ENCODE assay signal across 16 cellular contexts in the genomic region with DNA sequence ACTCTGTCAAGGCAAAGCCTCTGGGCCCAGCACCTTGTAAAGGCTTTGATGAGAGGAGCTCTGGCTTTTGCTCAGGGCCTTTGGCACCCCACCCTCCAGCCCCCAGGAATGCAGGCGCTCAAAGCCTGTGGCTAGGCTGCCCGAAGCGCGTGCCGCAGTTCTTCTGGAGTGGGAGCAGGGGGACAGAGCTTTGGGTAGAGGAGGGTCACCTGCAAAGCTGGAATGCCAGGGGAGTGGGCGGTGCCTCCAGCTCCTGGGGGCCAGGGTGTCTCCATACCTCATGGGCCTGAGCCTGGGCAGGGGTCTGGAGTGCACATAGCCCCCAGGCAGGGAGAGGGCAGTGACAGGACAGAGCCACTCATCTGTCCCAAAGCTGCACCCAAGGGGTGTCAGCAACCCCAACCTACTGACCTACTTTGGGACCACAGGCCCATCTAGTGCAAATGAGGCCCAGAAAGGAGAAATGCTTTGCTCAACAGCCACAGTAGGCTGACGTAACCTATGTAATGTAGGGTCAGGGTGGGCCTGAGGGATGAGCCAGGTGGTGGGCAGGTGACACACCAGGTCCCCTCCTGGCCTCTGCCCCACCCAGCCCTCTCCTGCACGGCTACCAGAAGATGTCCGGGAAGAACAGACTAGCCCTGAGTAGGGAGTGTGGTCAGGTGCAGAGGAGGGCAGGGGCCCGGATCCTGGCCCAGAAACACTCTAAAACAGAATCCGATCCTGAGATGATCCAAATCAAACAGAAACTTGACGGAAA. TPM values are rescaled to one million over a fixed set of nuclear protein-coding genes. Genes with fewer than 3 reads are reported as not detected.
A peak's percentile ranks its signal among the peaks of the same experiment; 100 is the strongest.
DNase-seq lines count a peak whose midpoint lies in the region; ATAC-seq, FAIRE-seq and TF ChIP-seq lines count a peak whose summit lies in the region.
"Had no signal": no experiment of that assay in that cellular context is flagged by ENCODE, and none has a peak within 500 bp of the region (broad histone marks: within the 10 kb centered on the region; RNA-seq: fewer than 3 reads in every experiment).

No MANE protein-coding gene starts in this region.

- H4K20me1 ChIP-seq in K562 (replicated peaks; ENCODE audit: control insufficient read depth, insufficient read depth, low read length), result peaks cover 17% of the 10 kb centered on the region; the same call in 1 of the 2 replicates

- in situ Hi-C loops in K562 (cut with MboI), result no loop called here

- peak overlapping the region; percentile 27 for H3K18ac ChIP-seq in neuronal stem cell (ENCODE audit: low read length)

- H2BK5ac ChIP-seq in neuronal stem cell (ENCODE audit: low read length), result peak overlapping the region; percentile 85

- no peak overlapping the region for H2AK5ac ChIP-seq in neuronal stem cell (ENCODE audit: low read depth, low read length)

- H3K36me3 Mint-ChIP-seq in CD14-positive monocyte, result peaks cover 3 to 29% of the 10 kb centered on the region in 2 donors

- H3K9me3 ChIP-seq in HEK293 (ENCODE audit: control insufficient read depth, insufficient read depth, low read depth, low read length), result no peaks in the 10 kb centered on the region
- no peaks in the 10 kb centered on the region for H3K9me3 ChIP-seq in K562 (replicated peaks; ENCODE audit: control insufficient read depth, insufficient read depth, low read depth, low read length)
- H3K9me3 ChIP-seq in neuronal stem cell (replicated peaks in 1 of 2; ENCODE audit: control insufficient read depth in 2 of 2, insufficient read depth in 1 of 2, low read depth in 1 of 2, low read length in 2 of 2), result no peaks in the 10 kb centered on the region
- H3K9me3 ChIP-seq: gastrocnemius medialis, Peyer's patch, prostate gland, spleen, thyroid gland had no signal

- TSS peak; percentile 22 for BruUV-seq in K562 (replicated peaks; lab: Mats Ljungman, UMichigan)

- no peak overlapping the region for H4K91ac ChIP-seq in neuronal stem cell (ENCODE audit: low read depth, low read length, poor library complexity)

- H3K4me1 ChIP-seq in HEK293 (ENCODE audit: control insufficient read depth, insufficient read depth, low read length) (no peaks in the 10 kb centered on the region), K562 (replicated peaks in 1 of 2; ENCODE audit: control insufficient read depth in 2 of 2, insufficient read depth in 2 of 2, low read length in 2 of 2) (peaks cover 14 to 49% of the 10 kb centered on the region in 2 experiments), neuronal stem cell (ENCODE audit: control insufficient read depth in 2 of 2, insufficient read depth in 1 of 2, low read depth in 1 of 2, low read length in 2 of 2) (peaks cover 0 to 18% of the 10 kb centered on the region in 2 donors)

- intact Hi-C loops in CD14-positive monocyte (cut with micrococcal nuclease), result no loop called here
- intact Hi-C loops in K562 (cut with micrococcal nuclease), result no loop called here

- 0 out of 2 replicates have a peak overlapping the region, but pooled peaks have one; percentile 4 for H3K27ac ChIP-seq in HEK293 (ENCODE audit: extremely low read depth, low read depth, low read length)
- H3K27ac ChIP-seq in K562 (ENCODE audit: extremely low read depth, low read depth, low read length), result peak overlapping the region; percentile 75; the same call in 1 of the 3 replicates
- H3K27ac ChIP-seq in neuronal stem cell (replicated peaks; ENCODE audit: low read length), result no peak overlapping the region
- H3K27ac ChIP-seq: gastrocnemius medialis, prostate gland, thyroid gland had no signal

- H3K4me2 ChIP-seq in K562 (ENCODE audit: insufficient read depth, low read length) (no peak overlapping the region), neuronal stem cell (ENCODE audit: insufficient read depth, low read length, poor library complexity, severe bottlenecking) (no peak overlapping the region)

- no peak overlapping the region for H2BK15ac ChIP-seq in neuronal stem cell (ENCODE audit: low read length)

- H3K4me1 Mint-ChIP-seq in CD14-positive monocyte, result peaks cover 80% of the 10 kb centered on the region

- H3K23ac ChIP-seq in neuronal stem cell (ENCODE audit: low read depth, low read length, poor library complexity), result peak overlapping the region; percentile 83

- no peak for FAIRE-seq in K562 (lab: Jason Lieb, UNC)
- FAIRE-seq: colon had no signal

- no peak overlapping the region for H4K8ac ChIP-seq in neuronal stem cell (ENCODE audit: low read depth, low read length)

- H3K4me3 Mint-ChIP-seq in CD14-positive monocyte, result no peak overlapping the region

- H2BK120ac ChIP-seq in neuronal stem cell (ENCODE audit: low read depth, low read length), result no peak overlapping the region

- H3K4ac ChIP-seq in neuronal stem cell (ENCODE audit: low read length), result no peak overlapping the region

- H3K27me3 Mint-ChIP-seq in CD14-positive monocyte (ENCODE audit: low read depth in 3 of 3), result peaks cover 0 to 2% (median 0%) of the 10 kb centered on the region in 3 donors

- no peak for ATAC-seq in K562
- ATAC-seq: gastrocnemius medialis had no signal

- H3K27me3 ChIP-seq in K562 (ENCODE audit: control insufficient read depth in 2 of 2, insufficient read depth in 2 of 2, low read length in 2 of 2) (no peaks in the 10 kb centered on the region), neuronal stem cell (ENCODE audit: control insufficient read depth in 3 of 3, insufficient read depth in 3 of 3, low read depth in 1 of 3, low read length in 3 of 3) (no peaks in the 10 kb centered on the region)
- H3K27me3 ChIP-seq: gastrocnemius medialis, Peyer's patch, spleen, thyroid gland had no signal

- H3K79me1 ChIP-seq in neuronal stem cell (ENCODE audit: low read depth, low read length), result peaks cover 14% of the 10 kb centered on the region

- no peak for TF ChIP-seq EP300 in K562 (IDR thresholded peaks at IDR 0.05; ENCODE audit: low read length)

- no peak for TF ChIP-seq RAD21 in K562 (CRISPR knock-in tag; conservative IDR thresholded peaks at IDR 0.05 in 1 of 2, IDR thresholded peaks at IDR 0.05 in 1 of 2)

- H3K27ac Mint-ChIP-seq in CD14-positive monocyte, result peak overlapping the region; percentile 35 to 85 (median 64)

- H2AFZ ChIP-seq in K562 (ENCODE audit: low read depth, low read length) (no peak overlapping the region), neuronal stem cell (ENCODE audit: low read length) (no peak overlapping the region)

- no peak for DNase-seq in CD14-positive monocyte (ENCODE audit: low spot score)
- no peak for DNase-seq in K562 (ENCODE audit: extremely low read depth in 1 of 4, low spot score in 3 of 4)
- no peak for DNase-seq in neuronal stem cell (ENCODE audit: low spot score)
- no peak for DNase-seq in NAMALWA (ENCODE audit: low spot score)
- DNase-seq in activated naive CD4-positive, alpha-beta T cell (lab: John Stamatoyannopoulos, UW), result no peak
- no peak for DNase-seq in kidney tubule cell (ENCODE audit: low spot score)
- DNase-seq: activated gamma-delta T cell treated with Interleukin-2 at 50 U/mL for 16 hours, erythroblast, gastrocnemius medialis, NCI-H69, thyroid gland had no signal

- H2BK12ac ChIP-seq in neuronal stem cell (ENCODE audit: low read length), result no peak overlapping the region

- H3K36me3 ChIP-seq in HEK293 (ENCODE audit: control insufficient read depth in 2 of 2, insufficient read depth in 1 of 2, low read length in 2 of 2) (peaks cover 0 to 37% of the 10 kb centered on the region in 2 experiments; a peak in 1 of 3 replicates), K562 (ENCODE audit: control insufficient read depth, insufficient read depth, low read length) (peaks cover 71% of the 10 kb centered on the region; the same call in 2 of the 3 replicates), neuronal stem cell (replicated peaks in 1 of 2; ENCODE audit: control insufficient read depth in 2 of 2, insufficient read depth in 2 of 2, low read length in 2 of 2) (peaks cover 8 to 66% of the 10 kb centered on the region in 2 donors)
- H3K36me3 ChIP-seq: gastrocnemius medialis, Peyer's patch, prostate gland, thyroid gland had no signal

- WGBS in K562 (ENCODE audit: insufficient coverage, low coverage, missing lambda C conversion rate), result 98% methylated on average over 12 of the region's 12 CpGs
- no CpG with 5 or more reads among the region's 12 CpGs for WGBS in neuronal stem cell (ENCODE audit: extremely low coverage in 2 of 2, insufficient read length in 2 of 2, insufficient replicate concordance in 1 of 2), 2 donors

- no peak for TF ChIP-seq POLR2A in K562 (conservative IDR thresholded peaks at IDR 0.05)

- peaks cover 3% of the 10 kb centered on the region for H3K9me1 ChIP-seq in K562 (ENCODE audit: control insufficient read depth, insufficient read depth, low read length)

- POLR2A ChIA-PET in HEK293 (lab: Yijun Ruan, JAX) (no interaction called here), K562 (lab: Yijun Ruan, JAX) (interaction anchor here (0.5 to 0.6 kb wide), 3 partner anchors 12 to 323 kb away, joined by 3 to 4 read pairs (median 4); no protein-coding TSS in a partner anchor)

- H3K79me2 ChIP-seq in K562 (ENCODE audit: control insufficient read depth, insufficient read depth, low read length), result peaks cover 34% of the 10 kb centered on the region

- TF ChIP-seq CTCF in CD14-positive monocyte (IDR thresholded peaks at IDR 0.05), result no peak
- TF ChIP-seq CTCF in HEK293 (tag by site-specific recombination; IDR thresholded peaks at IDR 0.05), result no peak
- no peak for TF ChIP-seq CTCF in K562 (IDR thresholded peaks at IDR 0.05 in 2 of 3, conservative IDR thresholded peaks at IDR 0.05 in 1 of 3; ENCODE audit: insufficient read depth in 2 of 3, low read depth in 1 of 3, low read length in 3 of 3)

- CTCF ChIA-PET in HEK293 (lab: Yijun Ruan, JAX) (no interaction called here), K562 (lab: Yijun Ruan, JAX; ENCODE audit: low intra/inter-chr PET ratio) (no interaction called here)

- peak overlapping the region; percentile 6 for H3K14ac ChIP-seq in neuronal stem cell (ENCODE audit: low read length)

- H3K9me3 Mint-ChIP-seq in CD14-positive monocyte, result no peaks in the 10 kb centered on the region

- H3K9ac ChIP-seq in K562 (ENCODE audit: insufficient read depth in 1 of 2, low read depth in 2 of 2, low read length in 2 of 2), result peak overlapping the region in 1 of 2 experiments; percentile 10; a peak in 1 of 4 replicates
- peak overlapping the region; percentile 16 for H3K9ac ChIP-seq in neuronal stem cell (ENCODE audit: low read depth, low read length, poor library complexity)

- no peak overlapping the region for H3K4me3 ChIP-seq in HEK293 (ENCODE audit: low read depth, low read length)
- H3K4me3 ChIP-seq in K562, result no peak overlapping the region
- no peak overlapping the region for H3K4me3 ChIP-seq in neuronal stem cell (ENCODE audit: low read length in 2 of 2)
- H3K4me3 ChIP-seq: gastrocnemius medialis, Peyer's patch, prostate gland, spleen, thyroid gland had no signal

RNA-seq across cellular contexts. Expression of a gene that starts 2.2 kb away (rescaled TPM):
- polyA plus RNA-seq in CD14-positive monocyte (10 to 100 TPM; 38.8 to 44.5 TPM), K562 (2011; rRNA removed) (16.9 and 18.2 TPM in 2 replicates), K562 (2014; fragmentation: Illumina TruSeq; extraction: Trizol) (20.8 and 24.4 TPM in 2 replicates), K562 (2014; fragmentation: Nextera tagmentation; extraction: Ambion mirVana) (1 to 10 TPM; 2.8 to 3.8 TPM), K562 (2014; rRNA removed) (15.6 and 30.6 TPM in 2 replicates)
- total RNA-seq in K562 (2011; cell fraction: chromatin; rRNA removed; ENCODE audit: low replicate concordance), result 41.4 and 49.7 TPM in 2 replicates
- 19.3 and 20.3 TPM in 2 replicates for total RNA-seq in K562 (2011; cell fraction: nucleolus; rRNA removed)
- 29.4 and 47.2 TPM in 2 replicates for total RNA-seq in K562 (2011; cell fraction: nucleoplasm; rRNA removed)
- total RNA-seq in K562 (2014; rRNA removed) (7.6 and 8.7 TPM in 2 replicates), K562 (2014; rRNA removed; fragmentation: Illumina TruSeq; extraction: Trizol) (15.5 and 19.8 TPM in 2 replicates), K562 (2015; rRNA removed; fragmentation: Illumina TruSeq; extraction: Trizol) (16.7 and 17.4 TPM in 2 replicates), K562 (2021) (6.3 and 6.5 TPM in 2 replicates)
- polyA plus RNA-seq in K562 (2011; cell fraction: cytosol; rRNA removed), result 2.6 and 3.5 TPM in 2 replicates
- polyA plus RNA-seq in K562 (2011; cell fraction: nucleus; rRNA removed), result 11.0 and 16.7 TPM in 2 replicates
- polyA plus RNA-seq in K562 (2012), result 6.4 and 11.6 TPM in 2 replicates
- polyA minus RNA-seq in K562 (2011; rRNA and poly(A)+ RNA removed), result 6.1 and 7.6 TPM in 2 replicates
- polyA minus RNA-seq in K562 (2011; cell fraction: cytosol; rRNA and poly(A)+ RNA removed), result 0.73 and 1.2 TPM in 2 replicates
- polyA minus RNA-seq in K562 (2011; cell fraction: nucleus; rRNA and poly(A)+ RNA removed), result 3.6 and 6.1 TPM in 2 replicates
- polyA plus RNA-seq in neuronal stem cell (2013, experiment 1 of 2), result 26.8 TPM
- polyA plus RNA-seq in neuronal stem cell (2013, experiment 2 of 2), result 28.4 TPM

RNA-seq across cellular contexts. Expression of a gene that starts 22.2 kb away (rescaled TPM):
- polyA plus RNA-seq in CD14-positive monocyte (1 to 10 TPM; 3.4 to 4.2 TPM), K562 (2011; rRNA removed) (46.0 and 47.3 TPM in 2 replicates), K562 (2014; fragmentation: Illumina TruSeq; extraction: Trizol) (42.6 and 49.8 TPM in 2 replicates), K562 (2014; fragmentation: Nextera tagmentation; extraction: Ambion mirVana) (under 1 TPM; 0.71 to 0.77 TPM), K562 (2014; rRNA removed) (47.5 and 60.1 TPM in 2 replicates)
- 161 and 267 TPM in 2 replicates for total RNA-seq in K562 (2011; cell fraction: chromatin; rRNA removed; ENCODE audit: low replicate concordance)
- 171 and 189 TPM in 2 replicates for total RNA-seq in K562 (2011; cell fraction: nucleolus; rRNA removed)
- 182 and 254 TPM in 2 replicates for total RNA-seq in K562 (2011; cell fraction: nucleoplasm; rRNA removed)
- total RNA-seq in K562 (2014; rRNA removed) (25.8 and 32.5 TPM in 2 replicates), K562 (2014; rRNA removed; fragmentation: Illumina TruSeq; extraction: Trizol) (22.3 and 24.8 TPM in 2 replicates), K562 (2015; rRNA removed; fragmentation: Illumina TruSeq; extraction: Trizol) (34.8 and 39.3 TPM in 2 replicates), K562 (2021) (51.6 and 53.3 TPM in 2 replicates)
- polyA plus RNA-seq in K562 (2011; cell fraction: cytosol; rRNA removed), result 70.0 and 134 TPM in 2 replicates
- 68.6 and 106 TPM in 2 replicates for polyA plus RNA-seq in K562 (2011; cell fraction: nucleus; rRNA removed)
- 36.7 and 38.9 TPM in 2 replicates for polyA plus RNA-seq in K562 (2012)
- 60.0 and 111 TPM in 2 replicates for polyA minus RNA-seq in K562 (2011; rRNA and poly(A)+ RNA removed)
- polyA minus RNA-seq in K562 (2011; cell fraction: cytosol; rRNA and poly(A)+ RNA removed), result 26.9 and 47.0 TPM in 2 replicates
- 38.7 and 49.0 TPM in 2 replicates for polyA minus RNA-seq in K562 (2011; cell fraction: nucleus; rRNA and poly(A)+ RNA removed)
- 19.2 TPM for polyA plus RNA-seq in neuronal stem cell (2013, experiment 1 of 2)
- 19.5 TPM for polyA plus RNA-seq in neuronal stem cell (2013, experiment 2 of 2)
